ENCODE assay signal across 20 cellular contexts in the genomic region with DNA sequence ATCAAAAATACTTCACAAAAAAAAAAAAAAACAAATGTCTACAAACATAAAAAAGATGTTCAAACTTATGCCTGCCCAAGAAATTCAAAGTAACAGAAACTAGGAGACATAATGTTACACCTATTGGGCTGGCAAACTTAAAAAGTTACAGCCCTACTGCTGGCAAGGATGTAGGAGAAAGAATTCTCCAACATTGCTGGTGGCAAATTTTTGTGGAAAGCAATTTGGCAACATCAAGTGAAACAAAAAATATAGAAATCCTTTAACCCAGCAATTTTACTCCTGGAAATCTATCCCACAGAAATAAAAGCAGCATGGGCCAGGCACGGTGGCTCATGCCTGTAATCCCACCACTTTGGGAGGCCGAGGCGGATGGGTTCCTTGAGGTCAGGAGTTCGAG.
DNase-seq lines count a peak whose midpoint lies in the region; ATAC-seq and FAIRE-seq lines count a peak whose summit lies in the region.
"Had no signal": no experiment of that assay in that cellular context is flagged by ENCODE, and none has a peak within 500 bp of the region (broad histone marks: within the 10 kb centered on the region; RNA-seq: fewer than 3 reads in every experiment).

No MANE protein-coding gene starts in this region.

- DNase-seq in NCI-H226: peak; percentile 22
- no peak for DNase-seq in central memory CD8-positive, alpha-beta T cell (ENCODE audit: low spot score in 2 of 2)
- DNase-seq in activated naive CD4-positive, alpha-beta T cell treated with anti-CD3 and anti-CD28 coated beads, Interleukin-2, amount 50 U/mL, for 16 hours: no peak
- no peak for DNase-seq in RCC 7860 (ENCODE audit: low spot score)
- DNase-seq in C1 segment of cervical spinal cord (lab: John Stamatoyannopoulos, UW): no peak
- DNase-seq: ACHN; BE2C; CD4-positive, alpha-beta memory T cell; DMS153; IMR-90; MM.1S; NCI-H1092; NCI-H1436 treated with DMSO at 0.1 percent for 48 hours; NCI-H2029; NCI-H2171; Peyer's patch; Right ventricle myocardium superior had no signal

- H3K36me3 Mint-ChIP-seq in central memory CD8-positive, alpha-beta T cell (ENCODE audit: insufficient read depth): peaks cover 2% of the 10 kb centered on the region

- no peak overlapping the region for H3K4me3 Mint-ChIP-seq in central memory CD8-positive, alpha-beta T cell

- peaks cover 2% of the 10 kb centered on the region for H3K9me3 Mint-ChIP-seq in central memory CD8-positive, alpha-beta T cell

- no peaks in the 10 kb centered on the region for H3K27me3 Mint-ChIP-seq in central memory CD8-positive, alpha-beta T cell
- H3K27me3 Mint-ChIP-seq: CD4-positive, alpha-beta memory T cell had no signal

- peak; percentile 3 for FAIRE-seq in G401.6 (lab: Jason Lieb, UNC)
- no peak for FAIRE-seq in RCC 7860 (lab: Jason Lieb, UNC)
- FAIRE-seq: H54 had no signal

- no peak for ATAC-seq in central memory CD8-positive, alpha-beta T cell (replicated peaks; ENCODE audit: extremely low read depth, poor library complexity, severe bottlenecking)
- ATAC-seq in HG03175 (IDR thresholded peaks at IDR 0.05; ENCODE audit: unreplicated experiment): no peak

- H3K4me1 Mint-ChIP-seq in central memory CD8-positive, alpha-beta T cell: peaks cover 21% of the 10 kb centered on the region

- H3K27ac Mint-ChIP-seq in central memory CD8-positive, alpha-beta T cell (ENCODE audit: low read depth): peak overlapping the region; percentile 55
- H3K27ac Mint-ChIP-seq: CD4-positive, alpha-beta memory T cell had no signal
